8 cellular contexts compared by ENCODE assay signal in the genomic region with DNA sequence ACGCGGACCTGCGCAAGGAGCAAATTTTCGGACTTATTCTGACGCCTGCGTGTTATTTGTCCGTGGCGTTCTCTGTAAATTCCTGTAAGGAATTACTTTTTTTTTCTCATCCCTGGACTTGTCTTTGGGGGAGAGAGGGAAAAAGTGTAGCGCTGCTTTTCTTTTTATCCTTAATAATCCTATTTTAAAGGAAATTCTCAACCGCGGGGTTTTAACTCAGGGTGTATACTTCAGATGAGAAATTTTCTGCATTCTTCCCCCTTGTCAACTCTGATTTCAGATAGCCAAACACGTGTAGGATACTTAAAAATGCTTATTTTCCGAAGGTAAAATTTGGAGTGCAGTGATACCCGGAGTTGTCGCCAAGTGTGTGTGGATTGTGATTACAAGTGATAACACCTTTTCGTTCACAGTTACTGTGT. TPM values are rescaled to one million over a fixed set of nuclear protein-coding genes. Genes with fewer than 3 reads are reported as not detected.
DNase-seq lines count a peak whose midpoint lies in the region; ATAC-seq and TF ChIP-seq lines count a peak whose summit lies in the region.

No MANE protein-coding gene starts in this region.

- H3K9ac ChIP-seq in MM.1S (ENCODE audit: low read length) = peak overlapping the region; percentile 75
- H3K9ac ChIP-seq in mucosa of rectum (ENCODE audit: low read depth in 1 of 2, low read length in 2 of 2) = peak overlapping the region; percentile 90 to 92

- peaks cover 8% of the 10 kb centered on the region; the same call in 1 of the 2 replicates for H3F3A ChIP-seq in MM.1S (ENCODE audit: insufficient read depth, low read length)

- H3K27me3 ChIP-seq in MM.1S (replicated peaks; ENCODE audit: insufficient read depth, low read length) (no peaks in the 10 kb centered on the region), mucosa of rectum (ENCODE audit: control insufficient read depth in 2 of 2, insufficient read depth in 2 of 2, low read length in 2 of 2) (no peaks in the 10 kb centered on the region)

- H3K9me3 ChIP-seq in MM.1S (replicated peaks; ENCODE audit: insufficient read depth, low read length) (no peaks in the 10 kb centered on the region), mucosa of rectum (ENCODE audit: control insufficient read depth in 2 of 2, low read length in 2 of 2) (no peaks in the 10 kb centered on the region)

- H3K4me1 ChIP-seq in MM.1S (ENCODE audit: low read length) (peaks cover 17% of the 10 kb centered on the region), mucosa of rectum (ENCODE audit: control insufficient read depth in 2 of 2, insufficient read depth in 2 of 2, low read length in 2 of 2) (peaks cover 0 to 7% of the 10 kb centered on the region in 2 donors)

- peak overlapping the region; percentile 56; the same call in 1 of the 2 replicates for H3K27ac ChIP-seq in MM.1S (ENCODE audit: low read length)
- peak overlapping the region; percentile 88 to 89 for H3K27ac ChIP-seq in mucosa of rectum (ENCODE audit: low read depth in 2 of 2, low read length in 2 of 2)

- DNase-seq in DMS114 treated with DMSO at 0.1 percent for 48 hours (lab: John Stamatoyannopoulos, UW; ENCODE audit: unreplicated experiment) = peak; percentile 13
- peak; percentile 18 for DNase-seq in MM.1S
- peak; percentile 6 for DNase-seq in cerebellum (ENCODE audit: low spot score)
- DNase-seq in omental fat pad (ENCODE audit: low spot score) = no peak
- DNase-seq in left colon = no peak
- no peak for DNase-seq in activated effector memory CD4-positive, alpha-beta T cell treated with anti-CD3 and anti-CD28 coated beads, Interleukin-2, amount 50 U/mL, for 16 hours
- DNase-seq in ureter (ENCODE audit: low spot score) = no peak

- H3K4me3 ChIP-seq in MM.1S (ENCODE audit: low read length) (peak overlapping the region; percentile 89), mucosa of rectum (ENCODE audit: low read length in 2 of 2) (peak overlapping the region; percentile 95 to 96)

- no peaks in the 10 kb centered on the region for H3K36me3 ChIP-seq in MM.1S (replicated peaks; ENCODE audit: insufficient read depth, low read length)
- H3K36me3 ChIP-seq in mucosa of rectum (ENCODE audit: control insufficient read depth in 2 of 2, insufficient read depth in 2 of 2, low read length in 2 of 2) = peaks cover 0 to 3% of the 10 kb centered on the region in 2 donors

- intact Hi-C loops in left colon (cut with DNase I, micrococcal nuclease) = no loop called here

- no peak for ATAC-seq in omental fat pad (ENCODE audit: low FRiP score)
- no peak for ATAC-seq in left colon

- no peaks in the 10 kb centered on the region for H3K9me2 ChIP-seq in MM.1S (replicated peaks; ENCODE audit: insufficient read depth, low read length)

- peak overlapping the region; percentile 88 for H2AFZ ChIP-seq in MM.1S (ENCODE audit: low read length)

- TF ChIP-seq CTCF in MM.1S (IDR thresholded peaks at IDR 0.05; ENCODE audit: low read length) (no peak), omental fat pad (IDR thresholded peaks at IDR 0.05) (no peak)

- H3K4me2 ChIP-seq in MM.1S (ENCODE audit: low read depth, low read length) = peak overlapping the region; percentile 84

- 0 out of 2 replicates have a peak, but pooled peaks cover 4% of the 10 kb centered on the region for H4K20me1 ChIP-seq in MM.1S (ENCODE audit: insufficient read depth, low read length)

- peaks cover 59% of the 10 kb centered on the region for H3K79me2 ChIP-seq in MM.1S (ENCODE audit: low read length)

RNA-seq across cellular contexts. Expression of a gene that starts 0.9 kb away (rescaled TPM):
- total RNA-seq in cerebellum (84.1 TPM), omental fat pad (10 to 100 TPM; 22.2 to 53.4 (median 25.9) TPM), left colon (10 to 100 TPM; 24.3 to 35.0 TPM), ureter (42.2 TPM)

RNA-seq across cellular contexts. Expression of a gene that starts 55.4 kb away (rescaled TPM):
- total RNA-seq in cerebellum (49.7 TPM), omental fat pad (10 to 100 TPM; 74.2 to 90.1 (median 81.9) TPM), left colon (10 to 100 TPM; 80.6 to 81.7 TPM), ureter (110 TPM)

Comparison
In these comparisons a context has a peak if more than half of its experiments do, and no peak if none do; other contexts are left out.
1. DNase-seq: peak in DMS114 treated with DMSO at 0.1 percent for 48 hours (single experiment), MM.1S (single experiment) and cerebellum (single experiment); none in omental fat pad (single experiment), left colon (0 of 2), activated effector memory CD4-positive, alpha-beta T cell treated with anti-CD3 and anti-CD28 coated beads, Interleukin-2, amount 50 U/mL, for 16 hours (single experiment) and ureter (single experiment).